Comparison of ENCODE assay signal across 16 cellular contexts in genomic region chr2:240431663-240432424, GRCh38. TPM values are rescaled to one million over a fixed set of nuclear protein-coding genes. Genes with fewer than 3 reads are reported as not detected.
DNase-seq lines count a peak whose midpoint lies in the region; ATAC-seq and TF ChIP-seq lines count a peak whose summit lies in the region.
"Had no signal": no experiment of that assay in that cellular context is flagged by ENCODE, and none has a peak within 500 bp of the region (broad histone marks: within the 10 kb centered on the region; RNA-seq: fewer than 3 reads in every experiment).

No MANE protein-coding gene starts in this region.

- peaks cover 21% of the 10 kb centered on the region for H3K4me1 Mint-ChIP-seq in activated CD4-positive, alpha-beta T cell treated with anti-CD3 and anti-CD28 coated beads, Interleukin-2, amount 10 ng/mL, durations not matched to agents 24 days and 14 days
- peaks cover 5% of the 10 kb centered on the region for H3K4me1 Mint-ChIP-seq in activated B cell treated with CpG ODN at 0.5 μM for 24 hours

- H3K4me2 ChIP-seq in mesendoderm (ENCODE audit: low read length), result no peak overlapping the region

- POLR2A ChIA-PET in activated B cell treated with CpG ODN at 0.5 μM for 24 hours (lab: Charles Lee), result no interaction called here

- H3K27ac Mint-ChIP-seq in activated CD4-positive, alpha-beta T cell treated with anti-CD3 and anti-CD28 coated beads, Interleukin-2, amount 10 ng/mL, durations not matched to agents 24 days and 14 days, result no peak overlapping the region
- no peak overlapping the region for H3K27ac Mint-ChIP-seq in activated B cell treated with CpG ODN at 0.5 μM for 24 hours

- no peaks in the 10 kb centered on the region for H3K79me1 ChIP-seq in mesendoderm (ENCODE audit: low read length)

- H3K9ac ChIP-seq in mesendoderm (ENCODE audit: low read length), result no peak overlapping the region

- H3K9me3 Mint-ChIP-seq in activated CD4-positive, alpha-beta T cell treated with anti-CD3 and anti-CD28 coated beads, Interleukin-2, amount 10 ng/mL, durations not matched to agents 24 days and 14 days, result no peaks in the 10 kb centered on the region
- H3K9me3 Mint-ChIP-seq in activated B cell treated with CpG ODN at 0.5 μM for 24 hours, result no peaks in the 10 kb centered on the region

- no peaks in the 10 kb centered on the region for H3K4me1 ChIP-seq in mesendoderm (ENCODE audit: control insufficient read depth, low read depth, low read length)

- no peak overlapping the region for H3K27ac ChIP-seq in mesendoderm (ENCODE audit: low read depth, low read length)
- H3K27ac ChIP-seq: C4-2B, HL-60 had no signal

- intact Hi-C loops in activated CD4-positive, alpha-beta T cell treated with anti-CD3 and anti-CD28 coated beads, Interleukin-2, amount 10 ng/mL, durations not matched to agents 24 days and 14 days (cut with micrococcal nuclease), result no loop called here
- intact Hi-C loops in activated B cell treated with CpG ODN at 0.5 μM for 24 hours (cut with micrococcal nuclease), result no loop called here
- intact Hi-C loops in left colon (cut with DNase I, micrococcal nuclease), result no loop called here
- intact Hi-C loops in sciatic nerve (cut with DNase I), result no loop called here

- ATAC-seq in activated B cell treated with CpG ODN at 0.5 μM for 24 hours (ENCODE audit: low read depth) (no peak), left colon (no peak), sciatic nerve (no peak), HG03095 (IDR thresholded peaks at IDR 0.05; ENCODE audit: unreplicated experiment) (no peak), HG03045 (IDR thresholded peaks at IDR 0.05; ENCODE audit: unreplicated experiment) (no peak)

- H2BK120ac ChIP-seq in mesendoderm (ENCODE audit: low read depth, low read length), result no peak overlapping the region

- peaks cover under 1% of the 10 kb centered on the region for H3K36me3 Mint-ChIP-seq in activated CD4-positive, alpha-beta T cell treated with anti-CD3 and anti-CD28 coated beads, Interleukin-2, amount 10 ng/mL, durations not matched to agents 24 days and 14 days (ENCODE audit: low read depth)
- no peaks in the 10 kb centered on the region for H3K36me3 Mint-ChIP-seq in activated B cell treated with CpG ODN at 0.5 μM for 24 hours (ENCODE audit: low read depth)

- H3K18ac ChIP-seq in mesendoderm (ENCODE audit: low read length), result no peak overlapping the region

- H3K56ac ChIP-seq in mesendoderm (ENCODE audit: low read length), result no peak overlapping the region

- no peak overlapping the region for H3K4me3 Mint-ChIP-seq in activated CD4-positive, alpha-beta T cell treated with anti-CD3 and anti-CD28 coated beads, Interleukin-2, amount 10 ng/mL, durations not matched to agents 24 days and 14 days
- no peak overlapping the region for H3K4me3 Mint-ChIP-seq in activated B cell treated with CpG ODN at 0.5 μM for 24 hours

- H2AK5ac ChIP-seq in mesendoderm (ENCODE audit: low read length), result no peak overlapping the region

- H4K5ac ChIP-seq in mesendoderm (ENCODE audit: low read length), result no peak overlapping the region

- no peak overlapping the region for H3K4ac ChIP-seq in mesendoderm (ENCODE audit: low read depth, low read length)

- no peak for TF ChIP-seq CTCF in activated B cell treated with CpG ODN at 0.5 μM for 24 hours (IDR thresholded peaks at IDR 0.05)

- peaks cover under 1% of the 10 kb centered on the region for H3K27me3 ChIP-seq in mesendoderm (ENCODE audit: insufficient read depth, low read length, poor library complexity)

- H3K23ac ChIP-seq in mesendoderm (ENCODE audit: low read length), result no peak overlapping the region

- CTCF ChIA-PET in activated B cell treated with CpG ODN at 0.5 μM for 24 hours (lab: Charles Lee), result no interaction called here

- no peak overlapping the region for H3K4me3 ChIP-seq in mesendoderm (ENCODE audit: low read length)

- H3K27me3 Mint-ChIP-seq in activated CD4-positive, alpha-beta T cell treated with anti-CD3 and anti-CD28 coated beads, Interleukin-2, amount 10 ng/mL, durations not matched to agents 24 days and 14 days, result peaks cover 7% of the 10 kb centered on the region
- H3K27me3 Mint-ChIP-seq in activated B cell treated with CpG ODN at 0.5 μM for 24 hours, result peaks cover 7% of the 10 kb centered on the region

- peak; percentile 1 for DNase-seq in activated CD4-positive, alpha-beta T cell treated with anti-CD3 and anti-CD28 coated beads for 48 hours
- DNase-seq in activated CD4-positive, alpha-beta T cell treated with anti-CD3 and anti-CD28 coated beads, Interleukin-2, amount 10 ng/mL, durations not matched to agents 24 days and 14 days, result no peak
- DNase-seq in activated B cell treated with CpG ODN at 0.5 μM for 24 hours (peak; percentile 14), left colon (peak; percentile 3 to 22), sciatic nerve (ENCODE audit: low spot score) (peak; percentile 46), mesendoderm (no peak)
- DNase-seq: activated CD4-positive, alpha-beta T cell treated with anti-CD3 and anti-CD28 coated beads for 1 hour; DMS53; KBM-7; NCI-H1092 treated with DMSO at 0.1 percent for 48 hours; NK-92 treated with Interleukin-12 subunit alpha and Interleukin-12 subunit beta, amount 100 ng/mL, for 24 hours; SIG-M5 had no signal

- no peaks in the 10 kb centered on the region for H3K36me3 ChIP-seq in mesendoderm (ENCODE audit: control insufficient read depth, insufficient read depth, low read length)

- no peak overlapping the region for H2BK15ac ChIP-seq in mesendoderm (replicated peaks; ENCODE audit: low read depth)

- no peak overlapping the region for H4K8ac ChIP-seq in mesendoderm (ENCODE audit: low read depth, low read length)

- H2BK5ac ChIP-seq in mesendoderm (ENCODE audit: low read length), result no peak overlapping the region

- no peaks in the 10 kb centered on the region for H3K79me2 ChIP-seq in mesendoderm (ENCODE audit: control insufficient read depth, insufficient read depth, low read length)

- no CpG with 5 or more reads among the region's 12 CpGs for whole genome bisulfite sequencing in mesendoderm (ENCODE audit: extremely low coverage, insufficient coverage, low lambda C conversion rate)

RNA-seq across cellular contexts. Expression of gene GPC1, which starts 3.6 kb away (rescaled TPM):
- 5.9 and 6.6 TPM in 2 replicates for total RNA-seq in activated CD4-positive, alpha-beta T cell treated with anti-CD3 and anti-CD28 coated beads, Interleukin-2, amount 10 ng/mL, durations not matched to agents 24 days and 14 days
- total RNA-seq in activated B cell treated with CpG ODN at 0.5 μM for 24 hours (1.1 and 1.9 TPM in 2 replicates), left colon (10 to 100 TPM; 10.4 to 20.0 TPM), sciatic nerve (85.4 TPM)
- polyA plus RNA-seq in mesendoderm (2013, experiment 1 of 2), result 13.5 TPM
- 14.4 TPM for polyA plus RNA-seq in mesendoderm (2013, experiment 2 of 2)

Comparison
In these comparisons a context has a peak if more than half of its experiments do, and no peak if none do; other contexts are left out.
1. DNase-seq: peak in activated CD4-positive, alpha-beta T cell treated with anti-CD3 and anti-CD28 coated beads for 48 hours (single experiment), activated B cell treated with CpG ODN at 0.5 μM for 24 hours (single experiment), left colon (2 of 2) and sciatic nerve (single experiment); none in activated CD4-positive, alpha-beta T cell treated with anti-CD3 and anti-CD28 coated beads, Interleukin-2, amount 10 ng/mL, durations not matched to agents 24 days and 14 days (single experiment) and mesendoderm (single experiment).